Comparison of ENCODE assay signal across 8 cellular contexts in the genomic region with DNA sequence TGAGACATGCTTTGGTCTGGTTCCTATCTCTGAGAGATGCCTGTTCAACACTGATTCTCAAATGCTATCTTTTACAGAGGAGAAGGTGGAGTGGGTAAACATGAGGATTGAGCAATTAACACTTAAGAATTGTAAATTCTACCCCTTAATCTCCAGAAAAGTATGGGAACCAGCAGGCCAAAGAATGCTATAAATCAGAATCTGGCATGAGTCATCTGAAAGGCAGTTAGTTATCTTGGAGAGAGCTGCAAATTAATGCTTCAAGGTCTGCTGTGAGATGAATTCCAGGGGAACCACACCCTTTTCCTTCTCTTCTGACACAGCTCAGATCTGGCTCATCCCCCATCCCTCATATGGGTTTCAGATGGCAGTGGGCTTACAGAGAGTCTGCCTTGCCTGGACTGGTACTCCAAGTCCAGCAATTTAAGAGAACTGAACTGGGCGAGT. TPM values are rescaled to one million over a fixed set of nuclear protein-coding genes. Genes with fewer than 3 reads are reported as not detected.
DNase-seq lines count a peak whose midpoint lies in the region; ATAC-seq and TF ChIP-seq lines count a peak whose summit lies in the region.

No MANE protein-coding gene starts in this region.

- peaks cover 14% of the 10 kb centered on the region for H3K9me1 ChIP-seq in IMR-90 (ENCODE audit: insufficient read depth, low read length)

- no TSS peak for BruUV-seq in IMR-90 (replicated peaks; lab: Mats Ljungman, UMichigan)

- peak overlapping the region in 6 of 11 experiments; percentile 22 to 88 (median 60); a peak in 9 of 22 replicates for H3K9ac ChIP-seq in BLaER1 treated with 17β-estradiol and CSF1 and Interleukin-3, amounts not matched to agents 10 nM and 100 nM
- no peak overlapping the region; the same call in 1 of the 2 replicates for H3K9ac ChIP-seq in IMR-90 (ENCODE audit: low read depth, low read length)

- H3K36me3 ChIP-seq in BLaER1 treated with 17β-estradiol and CSF1 and Interleukin-3, amounts not matched to agents 10 nM and 100 nM: peaks cover 0 to 32% (median 17%) of the 10 kb centered on the region in 11 experiments; a peak in 14 of 22 replicates
- H3K36me3 ChIP-seq in IMR-90 (ENCODE audit: control insufficient read depth, insufficient read depth, low read length) (peaks cover 19% of the 10 kb centered on the region), muscle layer of duodenum (ENCODE audit: control insufficient read depth in 1 of 2, insufficient read depth in 2 of 2, low read length in 2 of 2) (peaks cover 19 to 27% of the 10 kb centered on the region in 2 donors)

- peak overlapping the region in 4 of 10 experiments; percentile 2 to 76 (median 40); a peak in 6 of 20 replicates for H3K4me3 ChIP-seq in BLaER1 treated with 17β-estradiol and CSF1 and Interleukin-3, amounts not matched to agents 10 nM and 100 nM
- no peak overlapping the region for H3K4me3 ChIP-seq in IMR-90 (ENCODE audit: insufficient read depth, low read depth, low read length)
- H3K4me3 ChIP-seq in cardiac fibroblast (replicated peaks in 1 of 2; ENCODE audit: low read depth in 2 of 2, low read length in 2 of 2): peak overlapping the region in 1 of 2 donors; percentile 19
- H3K4me3 ChIP-seq in muscle layer of duodenum (ENCODE audit: low read depth in 1 of 2, low read length in 2 of 2): peak overlapping the region in 1 of 2 donors; percentile 26

- H4K5ac ChIP-seq in IMR-90 (ENCODE audit: low read depth, low read length): 0 out of 2 replicates have a peak overlapping the region, but pooled peaks have one; percentile 21

- H4K8ac ChIP-seq in IMR-90 (ENCODE audit: low read depth in 2 of 2, low read length in 2 of 2): peak overlapping the region; percentile 22 to 88; a peak in 3 of 4 replicates

- no peak overlapping the region for H2AFZ ChIP-seq in IMR-90 (replicated peaks; ENCODE audit: low read length, poor library complexity)

- CTCF ChIA-PET in IMR-90 (lab: Yijun Ruan, JAX): interaction anchor here (1.3 to 2.9 kb wide), 3 partner anchors 13 to 20 kb away, joined by 5 to 12 read pairs (median 9); no protein-coding TSS in a partner anchor

- peak overlapping the region; percentile 66; the same call in 1 of the 2 replicates for H3K14ac ChIP-seq in IMR-90 (replicated peaks; ENCODE audit: low read depth, low read length)

- peak overlapping the region; percentile 87 for H3K4ac ChIP-seq in IMR-90 (ENCODE audit: low read depth, low read length)

- H3K27ac ChIP-seq in BLaER1 treated with 17β-estradiol and CSF1 and Interleukin-3, amounts not matched to agents 10 nM and 100 nM: peak overlapping the region in 6 of 11 experiments; percentile 28 to 88 (median 76); a peak in 10 of 22 replicates
- H3K27ac ChIP-seq in IMR-90 (ENCODE audit: insufficient read depth, low read length) (peak overlapping the region; percentile 56), muscle layer of duodenum (ENCODE audit: low read length) (peak overlapping the region; percentile 98)

- peak overlapping the region; percentile 20 for H2BK20ac ChIP-seq in IMR-90 (ENCODE audit: low read depth, low read length)

- peak overlapping the region; percentile 94 for H2AK9ac ChIP-seq in IMR-90 (replicated peaks; ENCODE audit: low read depth, low read length, poor library complexity)

- in situ Hi-C loops in IMR-90 (cut with MboI; ENCODE audit: low sequenced_read_pairs): loop anchor here (25.0 kb wide), 1 partner anchor 676 kb away; no protein-coding TSS in a partner anchor

- H3K79me1 ChIP-seq in IMR-90 (ENCODE audit: low read depth in 1 of 2, low read length in 2 of 2): peaks cover 30 to 82% of the 10 kb centered on the region in 2 experiments

- H2BK120ac ChIP-seq in IMR-90 (ENCODE audit: low read depth, low read length): peak overlapping the region; percentile 79

- H3K4me1 ChIP-seq in BLaER1 treated with 17β-estradiol and CSF1 and Interleukin-3, amounts not matched to agents 10 nM and 100 nM: peaks cover 67 to 100% (median 88%) of the 10 kb centered on the region in 10 experiments
- H3K4me1 ChIP-seq in IMR-90 (ENCODE audit: control insufficient read depth, insufficient read depth, low read length): peaks cover 21% of the 10 kb centered on the region
- H3K4me1 ChIP-seq in muscle layer of duodenum (ENCODE audit: control insufficient read depth in 1 of 2, insufficient read depth in 2 of 2, low read length in 2 of 2): peaks cover 42 to 55% of the 10 kb centered on the region in 2 donors

- H2BK15ac ChIP-seq in IMR-90 (ENCODE audit: low read depth, low read length): peak overlapping the region; percentile 39; the same call in 2 of the 3 replicates

- TF ChIP-seq POLR2A in IMR-90 (IDR thresholded peaks at IDR 0.05; ENCODE audit: low read depth, low read length): no peak

- 0 out of 2 replicates have a peak overlapping the region, but pooled peaks have one; percentile 3 for H3K23ac ChIP-seq in IMR-90 (ENCODE audit: low read depth, low read length)

- H3K18ac ChIP-seq in IMR-90 (ENCODE audit: low read depth, low read length): peak overlapping the region; percentile 5; the same call in 1 of the 2 replicates

- peak overlapping the region; percentile 90 for H4K91ac ChIP-seq in IMR-90 (ENCODE audit: insufficient read depth, low read depth, low read length)

- dilution Hi-C loops in IMR-90 (cut with HindIII; ENCODE audit: low sequenced_read_pairs, unreplicated experiment): no loop called here

- H3K27me3 ChIP-seq in BLaER1 treated with 17β-estradiol and CSF1 and Interleukin-3, amounts not matched to agents 10 nM and 100 nM: no peaks in the 10 kb centered on the region
- H3K27me3 ChIP-seq in IMR-90 (ENCODE audit: control insufficient read depth, insufficient read depth, low read length) (no peaks in the 10 kb centered on the region), muscle layer of duodenum (ENCODE audit: low read depth, low read length) (no peaks in the 10 kb centered on the region)

- peaks cover 0 to 7% (median 5%) of the 10 kb centered on the region in 11 experiments; a peak in 14 of 22 replicates for H3K9me3 ChIP-seq in BLaER1 treated with 17β-estradiol and CSF1 and Interleukin-3, amounts not matched to agents 10 nM and 100 nM (replicated peaks in 1 of 11)
- H3K9me3 ChIP-seq in IMR-90 (ENCODE audit: control insufficient read depth, insufficient read depth, low read length): no peaks in the 10 kb centered on the region
- no peaks in the 10 kb centered on the region for H3K9me3 ChIP-seq in muscle layer of duodenum (ENCODE audit: control insufficient read depth in 1 of 2, low read length in 2 of 2)

- H3K4me2 ChIP-seq in BLaER1 treated with 17β-estradiol and CSF1 and Interleukin-3, amounts not matched to agents 10 nM and 100 nM: peak overlapping the region in 9 of 11 experiments; percentile 42 to 97 (median 78); a peak in 18 of 22 replicates
- peak overlapping the region; percentile 66 for H3K4me2 ChIP-seq in IMR-90 (ENCODE audit: low read depth, low read length)

- ATAC-seq in IMR-90 (ENCODE audit: low read depth): peak; percentile 20

- peak overlapping the region; percentile 57 for H2AK5ac ChIP-seq in IMR-90 (ENCODE audit: low read depth, low read length)

- DNase-seq in IMR-90 (peak; percentile 74), cardiac fibroblast (ENCODE audit: low read depth in 2 of 2) (peak; percentile 86), T1000 (lab: John Stamatoyannopoulos, UW) (no peak), ureter (ENCODE audit: low spot score) (no peak), NCI-H1417 treated with DMSO at 0.1 percent for 48 hours (lab: John Stamatoyannopoulos, UW) (no peak), NCI-H2029 (lab: John Stamatoyannopoulos, UW) (no peak)

- no peak for TF ChIP-seq RAD21 in IMR-90 (IDR thresholded peaks at IDR 0.05; ENCODE audit: low read length)

- peak overlapping the region; percentile 85 for H2BK5ac ChIP-seq in IMR-90 (ENCODE audit: low read depth, low read length, poor library complexity, severe bottlenecking)

- intact Hi-C loops in IMR-90 (cut with micrococcal nuclease): no loop called here

- WGBS in IMR-90 (ENCODE audit: extremely low coverage in 2 of 2, insufficient read length in 1 of 2), 2 experiments: no CpG with 5 or more reads among the region's 1 CpG

- POLR2A ChIA-PET in IMR-90 (lab: Charles Lee; ENCODE audit: unreplicated experiment): interaction anchor here (1.3 kb wide), 1 partner anchor 11 kb away, joined by 4 read pairs; no protein-coding TSS in a partner anchor

- peaks cover 0 to 82% (median 7%) of the 10 kb centered on the region in 11 experiments; a peak in 9 of 22 replicates for H4K20me1 ChIP-seq in BLaER1 treated with 17β-estradiol and CSF1 and Interleukin-3, amounts not matched to agents 10 nM and 100 nM
- H4K20me1 ChIP-seq in IMR-90 (ENCODE audit: insufficient read depth, low read length): peaks cover 64% of the 10 kb centered on the region

- H3K56ac ChIP-seq in IMR-90 (ENCODE audit: extremely low read depth, insufficient read depth, low read length): peak overlapping the region; percentile 78; the same call in 1 of the 2 replicates

- TF ChIP-seq CTCF in IMR-90 (conservative IDR thresholded peaks at IDR 0.05; ENCODE audit: low read depth, low read length) (no peak), cardiac fibroblast (IDR thresholded peaks at IDR 0.05; ENCODE audit: low read depth, low read length) (no peak)

TF ChIP-seq in IMR-90, 13 proteins besides CTCF, POLR2A, EP300 and RAD21:
- TF ChIP-seq BHLHE40 (IDR thresholded peaks at IDR 0.05; ENCODE audit: low read depth, low read length): peak; percentile 3; the same call in 1 of the 2 replicates
- peak; percentile 53; the same call in 1 of the 2 replicates for TF ChIP-seq FOS (IDR thresholded peaks at IDR 0.05; ENCODE audit: low read depth, low read length)
- no peak for TF ChIP-seq ELK1 (IDR thresholded peaks at IDR 0.05; ENCODE audit: borderline replicate concordance, low read depth, low read length)
- peak; percentile 60 for TF ChIP-seq CEBPB (IDR thresholded peaks at IDR 0.05; ENCODE audit: low read depth, low read length)

RNA-seq across cellular contexts. Expression of gene S100A10, which starts 5.2 kb away (rescaled TPM):
- total RNA-seq in IMR-90 (2012; rRNA removed) (77.2 and 86.0 TPM in 2 replicates), ureter (152 TPM)
- polyA plus RNA-seq in IMR-90 (2012; rRNA removed): 223 and 277 TPM in 2 replicates
- 119 and 149 TPM in 2 replicates for polyA plus RNA-seq in IMR-90 (2012; cell fraction: cytosol; rRNA removed)
- 18.1 and 82.0 TPM in 2 replicates for polyA plus RNA-seq in IMR-90 (2012; cell fraction: nucleus; rRNA removed; ENCODE audit: low replicate concordance)

RNA-seq across cellular contexts. Expression of gene S100A11, which starts 48.4 kb away (rescaled TPM):
- total RNA-seq in IMR-90 (2012; rRNA removed) (117 and 167 TPM in 2 replicates), ureter (1,471 TPM)
- polyA plus RNA-seq in IMR-90 (2012; rRNA removed): 1,354 and 1,402 TPM in 2 replicates
- 1,239 and 1,683 TPM in 2 replicates for polyA plus RNA-seq in IMR-90 (2012; cell fraction: cytosol; rRNA removed)
- polyA plus RNA-seq in IMR-90 (2012; cell fraction: nucleus; rRNA removed; ENCODE audit: low replicate concordance): 148 and 260 TPM in 2 replicates

Comparison
In these comparisons a context has a peak if more than half of its experiments do, and no peak if none do; other contexts are left out.
1. DNase-seq: peak in IMR-90 (single experiment) and cardiac fibroblast (2 of 2); none in T1000 (single experiment), ureter (single experiment), NCI-H1417 treated with DMSO at 0.1 percent for 48 hours (single experiment) and NCI-H2029 (single experiment).
2. Peak in every context shown above with its lines, with median percentiles within 50 percentile points of each other: H3K27ac ChIP-seq.